Comparison of ENCODE assay signal across 21 cellular contexts in genomic region chr7:128110641-128111365, GRCh38.
DNase-seq lines count a peak whose midpoint lies in the region; ATAC-seq, FAIRE-seq and TF ChIP-seq lines count a peak whose summit lies in the region.
"Had no signal": no experiment of that assay in that cellular context is flagged by ENCODE, and none has a peak within 500 bp of the region (broad histone marks: within the 10 kb centered on the region; RNA-seq: fewer than 3 reads in every experiment).

No MANE protein-coding gene starts in this region.

- H3K27ac ChIP-seq in small intestine (ENCODE audit: low read depth in 1 of 2, low read length in 1 of 2): no peak overlapping the region
- H3K27ac ChIP-seq: thyroid gland had no signal

- peaks cover 67% of the 10 kb centered on the region for H3K4me1 Mint-ChIP-seq in activated naive CD4-positive, alpha-beta T cell treated with anti-CD3 and anti-CD28 coated beads, Interleukin-2, amount 50 U/mL, for 24 hours
- H3K4me1 Mint-ChIP-seq in effector memory CD8-positive, alpha-beta T cell (ENCODE audit: low read depth in 2 of 2): peaks cover 40 to 53% of the 10 kb centered on the region in 2 donors
- H3K4me1 Mint-ChIP-seq in type B pancreatic cell (ENCODE audit: unreplicated experiment): no peaks in the 10 kb centered on the region

- no peak for FAIRE-seq in small intestine (lab: Jason Lieb, UNC)
- FAIRE-seq: colon had no signal

- H3K4me3 Mint-ChIP-seq in activated naive CD4-positive, alpha-beta T cell treated with anti-CD3 and anti-CD28 coated beads, Interleukin-2, amount 50 U/mL, for 24 hours: peak overlapping the region; percentile 23
- H3K4me3 Mint-ChIP-seq in effector memory CD8-positive, alpha-beta T cell: peak overlapping the region; percentile 57 to 65
- no peak overlapping the region for H3K4me3 Mint-ChIP-seq in type B pancreatic cell
- H3K4me3 Mint-ChIP-seq: GM23338; stimulated activated effector memory CD8-positive, alpha-beta T cell treated with anti-CD3 and anti-CD28 coated beads, Interleukin-12 subunit alpha, Interleukin-12 subunit beta, amount 100 ng/mL, for 72 hours had no signal

- no peaks in the 10 kb centered on the region for H3K36me3 Mint-ChIP-seq in activated naive CD4-positive, alpha-beta T cell treated with anti-CD3 and anti-CD28 coated beads, Interleukin-2, amount 50 U/mL, for 24 hours
- peaks cover 18% of the 10 kb centered on the region for H3K36me3 Mint-ChIP-seq in effector memory CD8-positive, alpha-beta T cell (ENCODE audit: insufficient read depth)
- no peaks in the 10 kb centered on the region for H3K36me3 Mint-ChIP-seq in type B pancreatic cell

- no peaks in the 10 kb centered on the region for H3K9me3 ChIP-seq in small intestine (ENCODE audit: control insufficient read depth, low read depth)
- H3K9me3 ChIP-seq: thyroid gland had no signal

- no peaks in the 10 kb centered on the region for H3K36me3 ChIP-seq in small intestine (ENCODE audit: control insufficient read depth in 2 of 2, insufficient read depth in 2 of 2, low read length in 2 of 2)
- H3K36me3 ChIP-seq: thyroid gland had no signal

- H3K27ac Mint-ChIP-seq in activated naive CD4-positive, alpha-beta T cell treated with anti-CD3 and anti-CD28 coated beads, Interleukin-2, amount 50 U/mL, for 24 hours: peak overlapping the region; percentile 47
- peak overlapping the region in 1 of 2 donors; percentile 49 for H3K27ac Mint-ChIP-seq in effector memory CD8-positive, alpha-beta T cell
- peak overlapping the region; percentile 55 for H3K27ac Mint-ChIP-seq in type B pancreatic cell
- H3K27ac Mint-ChIP-seq: GM23338; stimulated activated effector memory CD8-positive, alpha-beta T cell treated with anti-CD3 and anti-CD28 coated beads, Interleukin-12 subunit alpha, Interleukin-12 subunit beta, amount 100 ng/mL, for 72 hours had no signal

- no peak for DNase-seq in activated naive CD4-positive, alpha-beta T cell treated with Interleukin-2 at 50 U/mL for 16 hours
- DNase-seq in Jurkat, Clone E6-1 (ENCODE audit: low read depth, low spot score): peak; percentile 57
- DNase-seq in effector memory CD8-positive, alpha-beta T cell: no peak
- DNase-seq in type B pancreatic cell (ENCODE audit: extremely low spot score, unreplicated experiment): no peak
- DNase-seq in small intestine: no peak
- no peak for DNase-seq in NCI-H526 treated with DMSO at 0.1 percent for 48 hours (lab: John Stamatoyannopoulos, UW)
- DNase-seq: Calu3, Kasumi-1, left ventricle myocardium superior, NCI-H1417 treated with DMSO at 0.1 percent for 48 hours, NCI-H748 treated with DMSO at 0.1 percent for 48 hours, nucleus accumbens, retina, SIG-M5, T-helper 9 cell, thyroid gland had no signal

- H3K9me3 Mint-ChIP-seq in activated naive CD4-positive, alpha-beta T cell treated with anti-CD3 and anti-CD28 coated beads, Interleukin-2, amount 50 U/mL, for 24 hours: no peaks in the 10 kb centered on the region
- no peaks in the 10 kb centered on the region for H3K9me3 Mint-ChIP-seq in effector memory CD8-positive, alpha-beta T cell
- no peaks in the 10 kb centered on the region for H3K9me3 Mint-ChIP-seq in type B pancreatic cell
- H3K9me3 Mint-ChIP-seq: GM23338; stimulated activated effector memory CD8-positive, alpha-beta T cell treated with anti-CD3 and anti-CD28 coated beads, Interleukin-12 subunit alpha, Interleukin-12 subunit beta, amount 100 ng/mL, for 72 hours had no signal

- no peak for ATAC-seq in effector memory CD8-positive, alpha-beta T cell (replicated peaks)
- ATAC-seq in GM19023 (IDR thresholded peaks at IDR 0.05; ENCODE audit: unreplicated experiment): no peak
- ATAC-seq: GM23338; left ventricle myocardium superior; stimulated activated effector memory CD8-positive, alpha-beta T cell treated with anti-CD3 and anti-CD28 coated beads, Interleukin-12 subunit alpha, Interleukin-12 subunit beta, amount 100 ng/mL, for 72 hours had no signal

- no peak overlapping the region for H3K4me3 ChIP-seq in Jurkat, Clone E6-1 (ENCODE audit: low read length)
- no peak overlapping the region for H3K4me3 ChIP-seq in small intestine (ENCODE audit: low read depth in 1 of 2, low read length in 2 of 2)
- H3K4me3 ChIP-seq: GM23338, thyroid gland had no signal

- peaks cover 0 to 2% of the 10 kb centered on the region in 2 donors for H3K27me3 ChIP-seq in small intestine (ENCODE audit: control insufficient read depth in 2 of 2, insufficient read depth in 2 of 2, low read length in 2 of 2)
- H3K27me3 ChIP-seq: thyroid gland had no signal

- no peak for TF ChIP-seq CTCF in type B pancreatic cell (conservative IDR thresholded peaks at IDR 0.05)

- H3K27me3 Mint-ChIP-seq in activated naive CD4-positive, alpha-beta T cell treated with anti-CD3 and anti-CD28 coated beads, Interleukin-2, amount 50 U/mL, for 24 hours: no peaks in the 10 kb centered on the region
- peaks cover 0 to 14% of the 10 kb centered on the region in 2 donors for H3K27me3 Mint-ChIP-seq in effector memory CD8-positive, alpha-beta T cell
- H3K27me3 Mint-ChIP-seq in type B pancreatic cell: peaks cover 34% of the 10 kb centered on the region

- 89 to 94% (median 93%) methylated on average over 2 of the region's 2 CpGs for WGBS in small intestine, 3 donors

- H3K4me1 ChIP-seq in small intestine (ENCODE audit: control insufficient read depth in 2 of 2, insufficient read depth in 1 of 2, low read depth in 1 of 2, low read length in 1 of 2): no peaks in the 10 kb centered on the region
- H3K4me1 ChIP-seq: thyroid gland had no signal
